Comparison of ENCODE assay signal across 8 cellular contexts in genomic region chr12:128969480-128970055, GRCh38.
DNase-seq lines count a peak whose midpoint lies in the region; ATAC-seq and TF ChIP-seq lines count a peak whose summit lies in the region.
"Had no signal": no experiment of that assay in that cellular context is flagged by ENCODE, and none has a peak within 500 bp of the region (broad histone marks: within the 10 kb centered on the region; RNA-seq: fewer than 3 reads in every experiment).

No MANE protein-coding gene starts in this region.

- no peak overlapping the region for H3K27ac Mint-ChIP-seq in progenitor cell of endocrine pancreas
- H3K27ac Mint-ChIP-seq: natural killer cell treated with Interleukin-12 subunit alpha and Interleukin-12 subunit beta and Interleukin-15 and Interleukin-18, amount 100 ng/mL, for 72 hours had no signal

- CTCF ChIA-PET in PC-3 (lab: Charles Lee) = no interaction called here

- H3K9me2 ChIP-seq in PC-3 (replicated peaks; ENCODE audit: low read length) = no peaks in the 10 kb centered on the region

- peaks cover 4% of the 10 kb centered on the region for H3K9me3 Mint-ChIP-seq in progenitor cell of endocrine pancreas (ENCODE audit: low read depth)
- H3K9me3 Mint-ChIP-seq: natural killer cell treated with Interleukin-12 subunit alpha and Interleukin-12 subunit beta and Interleukin-15 and Interleukin-18, amount 100 ng/mL, for 72 hours had no signal

- H3K36me3 ChIP-seq in PC-3 (ENCODE audit: low read depth, low read length) = no peaks in the 10 kb centered on the region

- peaks cover 39% of the 10 kb centered on the region for H3K27me3 Mint-ChIP-seq in progenitor cell of endocrine pancreas

- no peaks in the 10 kb centered on the region for H3K4me1 ChIP-seq in PC-3 (ENCODE audit: insufficient read depth, low read length)

- H4K20me1 ChIP-seq in PC-3 (ENCODE audit: low read length) = no peaks in the 10 kb centered on the region

- ATAC-seq in GM21360 (IDR thresholded peaks at IDR 0.05; ENCODE audit: unreplicated experiment) (peak; percentile 90), HG03575 (IDR thresholded peaks at IDR 0.05; ENCODE audit: extremely low read depth, insufficient number of reproducible peaks, low FRiP score, unreplicated experiment) (peak; percentile 72), PC-3 (peak; percentile 94)

- H3K4me1 Mint-ChIP-seq in progenitor cell of endocrine pancreas (ENCODE audit: low read depth) = peaks cover 18% of the 10 kb centered on the region

- no peaks in the 10 kb centered on the region for H3F3A ChIP-seq in PC-3 (ENCODE audit: low read length, unreplicated experiment)

- H3K4me3 ChIP-seq in PC-3 (ENCODE audit: low read length) (no peak overlapping the region), epithelial cell of esophagus (ENCODE audit: low read length) (no peak overlapping the region)

- intact Hi-C loops in PC-3 (cut with micrococcal nuclease) = no loop called here

- no peak overlapping the region for H3K27ac ChIP-seq in PC-3 (ENCODE audit: low read length)

- no peak overlapping the region for H3K4me3 Mint-ChIP-seq in progenitor cell of endocrine pancreas (ENCODE audit: low read depth)
- H3K4me3 Mint-ChIP-seq: natural killer cell treated with Interleukin-12 subunit alpha and Interleukin-12 subunit beta and Interleukin-15 and Interleukin-18, amount 100 ng/mL, for 72 hours had no signal

- no peak overlapping the region for H3K4me2 ChIP-seq in PC-3 (ENCODE audit: low read length)

- BruUV-seq in PC-3 (replicated peaks; lab: Mats Ljungman, UMichigan) = no TSS peak

- H3K9ac ChIP-seq in PC-3 (ENCODE audit: low read length) = no peak overlapping the region

- peaks cover 68% of the 10 kb centered on the region for H3K27me3 ChIP-seq in PC-3 (ENCODE audit: low read length)

- no peaks in the 10 kb centered on the region for H3K9me3 ChIP-seq in PC-3 (ENCODE audit: low read length)

- DNase-seq in GM10266 (ENCODE audit: extremely low spot score) (peak; percentile 74), PC-3 (peak; percentile 52), epithelial cell of esophagus (ENCODE audit: low read depth) (no peak), progenitor cell of endocrine pancreas (ENCODE audit: low spot score, unreplicated experiment) (peak; percentile 61), activated gamma-delta T cell treated with Interleukin-2 at 50 U/mL for 16 hours (no peak)

- POLR2A ChIA-PET in PC-3 (lab: Charles Lee; ENCODE audit: unreplicated experiment) = no interaction called here

- no peaks in the 10 kb centered on the region for H3K79me2 ChIP-seq in PC-3 (ENCODE audit: low read length)

- peaks cover 2% of the 10 kb centered on the region for H3K36me3 Mint-ChIP-seq in progenitor cell of endocrine pancreas (ENCODE audit: insufficient read depth)
- H3K36me3 Mint-ChIP-seq: natural killer cell treated with Interleukin-12 subunit alpha and Interleukin-12 subunit beta and Interleukin-15 and Interleukin-18, amount 100 ng/mL, for 72 hours had no signal

- H2AFZ ChIP-seq in PC-3 (ENCODE audit: low read length) = no peak overlapping the region

- peak; percentile 77 for TF ChIP-seq CTCF in GM10266 (IDR thresholded peaks at IDR 0.05; ENCODE audit: control insufficient read depth, insufficient read depth, low read depth, missing control alignments)
- peak; percentile 64 for TF ChIP-seq CTCF in PC-3 (conservative IDR thresholded peaks at IDR 0.05; ENCODE audit: low read depth, low read length)
- TF ChIP-seq CTCF in epithelial cell of esophagus (IDR thresholded peaks at IDR 0.05; ENCODE audit: insufficient read depth, low read depth, low read length, missing control alignments) = peak; percentile 4
- peak; percentile 78 for TF ChIP-seq CTCF in progenitor cell of endocrine pancreas (IDR thresholded peaks at IDR 0.05; ENCODE audit: unreplicated experiment)

Comparison
In these comparisons a context has a peak if more than half of its experiments do, and no peak if none do; other contexts are left out.
1. DNase-seq: peak in GM10266 (single experiment), PC-3 (single experiment) and progenitor cell of endocrine pancreas (single experiment); none in epithelial cell of esophagus (single experiment) and activated gamma-delta T cell treated with Interleukin-2 at 50 U/mL for 16 hours (single experiment).
2. CTCF ChIP-seq: peak in every context shown above with its lines; median percentile 78 in progenitor cell of endocrine pancreas; 77 in GM10266; 64 in PC-3; 4 in epithelial cell of esophagus.
3. Peak in every context shown above with its lines, with median percentiles within 50 percentile points of each other: ATAC-seq.